ENCODE assay signal across 18 cellular contexts in genomic region chr15:71084264-71084663, GRCh38. TPM values are rescaled to one million over a fixed set of nuclear protein-coding genes. Genes with fewer than 3 reads are reported as not detected.
"Had no signal": no experiment of that assay in that cellular context is flagged by ENCODE, and none has a peak within 500 bp of the region (broad histone marks: within the 10 kb centered on the region; RNA-seq: fewer than 3 reads in every experiment).

No MANE protein-coding gene starts in this region.

- DNase-seq: cerebellar nuclear complex; dermis blood vessel endothelial cell; esophagus squamous epithelium; foreskin fibroblast; glutamatergic neuron; kidney; left cardiac atrium; left ventricle myocardium inferior; naive thymus-derived CD8-positive, alpha-beta T cell; ovary; right cardiac atrium; small intestine; stimulated activated CD4-positive, alpha-beta T cell treated with anti-CD3 and anti-CD28 coated beads, Interleukin-2, amount 100 ng/mL, for 48 hours; stimulated activated naive CD4-positive, alpha-beta T cell treated with Interleukin-2 at 50 U/mL for 16 hours had no signal

- H3K4me3 ChIP-seq: esophagus squamous epithelium, gastroesophageal sphincter, left ventricle myocardium inferior, lung, ovary, tibial nerve had no signal

- H3K9me3 ChIP-seq: esophagus squamous epithelium, gastroesophageal sphincter, neutrophil, ovary had no signal

- H3K4me1 ChIP-seq: gastroesophageal sphincter had no signal

- H3K36me3 ChIP-seq: esophagus squamous epithelium, gastroesophageal sphincter, left ventricle myocardium inferior, neutrophil, ovary, tibial nerve had no signal

- H3K27ac ChIP-seq: neutrophil had no signal

- H3K27me3 ChIP-seq: esophagus squamous epithelium, gastroesophageal sphincter, ovary, tibial nerve had no signal

- ATAC-seq: gastroesophageal sphincter; naive thymus-derived CD8-positive, alpha-beta T cell had no signal

RNA-seq across cellular contexts. Expression of gene THSD4, which starts 31.0 kb away (rescaled TPM):
- total RNA-seq: naive thymus-derived CD8-positive, alpha-beta T cell had no signal
- polyA plus RNA-seq: naive thymus-derived CD8-positive, alpha-beta T cell had no signal
